Comparison of ENCODE assay signal across 11 cellular contexts in genomic region chr14:68822132-68822651, GRCh38. TPM values are rescaled to one million over a fixed set of nuclear protein-coding genes. Genes with fewer than 3 reads are reported as not detected.
DNase-seq lines count a peak whose midpoint lies in the region; ATAC-seq and TF ChIP-seq lines count a peak whose summit lies in the region.
"Had no signal": no experiment of that assay in that cellular context is flagged by ENCODE, and none has a peak within 500 bp of the region (broad histone marks: within the 10 kb centered on the region; RNA-seq: fewer than 3 reads in every experiment).

No MANE protein-coding gene starts in this region.

- no peaks in the 10 kb centered on the region for H3K9me3 Mint-ChIP-seq in CD8-positive, alpha-beta T cell
- H3K9me3 Mint-ChIP-seq in activated B cell treated with CpG ODN at 0.5 μM for 24 hours = no peaks in the 10 kb centered on the region

- TF ChIP-seq CTCF in CD8-positive, alpha-beta T cell (IDR thresholded peaks at IDR 0.05) = no peak
- no peak for TF ChIP-seq CTCF in activated B cell treated with CpG ODN at 0.5 μM for 24 hours (IDR thresholded peaks at IDR 0.05)

- H3K4me1 Mint-ChIP-seq in CD8-positive, alpha-beta T cell (ENCODE audit: low read depth) = peaks cover 40% of the 10 kb centered on the region
- H3K4me1 Mint-ChIP-seq in activated B cell treated with CpG ODN at 0.5 μM for 24 hours = peaks cover 68% of the 10 kb centered on the region

- no peaks in the 10 kb centered on the region for H3K36me3 Mint-ChIP-seq in CD8-positive, alpha-beta T cell
- no peaks in the 10 kb centered on the region for H3K36me3 Mint-ChIP-seq in activated B cell treated with CpG ODN at 0.5 μM for 24 hours (ENCODE audit: low read depth)

- peaks cover 30% of the 10 kb centered on the region for H3K4me1 ChIP-seq in CD8-positive, alpha-beta T cell (ENCODE audit: insufficient read depth, low read length)

- H3K27ac Mint-ChIP-seq in CD8-positive, alpha-beta T cell = peak overlapping the region; percentile 70
- H3K27ac Mint-ChIP-seq in activated B cell treated with CpG ODN at 0.5 μM for 24 hours = peak overlapping the region; percentile 65

- H3K27me3 ChIP-seq in CD8-positive, alpha-beta T cell (ENCODE audit: insufficient read depth, low read length) = no peaks in the 10 kb centered on the region

- H3K36me3 ChIP-seq in CD8-positive, alpha-beta T cell (ENCODE audit: insufficient read depth, low read length) = no peaks in the 10 kb centered on the region

- H3K9me3 ChIP-seq in CD8-positive, alpha-beta T cell (ENCODE audit: low read length) = no peaks in the 10 kb centered on the region

- no peaks in the 10 kb centered on the region for H3K27me3 Mint-ChIP-seq in CD8-positive, alpha-beta T cell (ENCODE audit: low read depth)
- no peaks in the 10 kb centered on the region for H3K27me3 Mint-ChIP-seq in activated B cell treated with CpG ODN at 0.5 μM for 24 hours

- H3K27ac ChIP-seq in CD8-positive, alpha-beta T cell (ENCODE audit: low read depth, low read length) = no peak overlapping the region

- no peak for DNase-seq in CD8-positive, alpha-beta T cell
- no peak for DNase-seq in activated B cell treated with CpG ODN at 0.5 μM for 24 hours
- no peak for DNase-seq in kidney tubule cell (ENCODE audit: low spot score)
- no peak for DNase-seq in hepatic stellate cell (ENCODE audit: low spot score)
- DNase-seq in COLO668 (lab: John Stamatoyannopoulos, UW; ENCODE audit: unreplicated experiment) = no peak
- no peak for DNase-seq in stimulated activated CD4-positive, alpha-beta T cell treated with anti-CD3 and anti-CD28 coated beads, Interleukin-2, amount 100 ng/mL, for 48 hours
- DNase-seq: activated CD4-positive, alpha-beta T cell treated with anti-CD3 and anti-CD28 coated beads for 1 hour; DMS153; left ventricle myocardium superior had no signal

- H3K4me3 Mint-ChIP-seq in CD8-positive, alpha-beta T cell = no peak overlapping the region
- peak overlapping the region; percentile 35 for H3K4me3 Mint-ChIP-seq in activated B cell treated with CpG ODN at 0.5 μM for 24 hours

- CTCF ChIA-PET in CD8-positive, alpha-beta T cell (lab: Charles Lee) = interaction anchor here (1.1 to 15.5 kb wide), 3 partner anchors 22 to 575 kb away, joined by 4 to 384 read pairs (median 262); partner anchors contain the start of gene ZFP36L1
- CTCF ChIA-PET in activated B cell treated with CpG ODN at 0.5 μM for 24 hours (lab: Charles Lee) = interaction anchor here (0.9 to 5.4 kb wide), 2 partner anchors 22 to 888 kb away, joined by 3 to 26 read pairs; no protein-coding TSS in a partner anchor

- no peak for ATAC-seq in CD8-positive, alpha-beta T cell
- ATAC-seq in GM19043 (IDR thresholded peaks at IDR 0.05; ENCODE audit: low read depth, unreplicated experiment) = peak; percentile 69
- peak; percentile 60 for ATAC-seq in HG02970 (IDR thresholded peaks at IDR 0.05; ENCODE audit: low FRiP score, unreplicated experiment)
- peak; percentile 62 for ATAC-seq in activated B cell treated with CpG ODN at 0.5 μM for 24 hours (ENCODE audit: low read depth)
- ATAC-seq: left ventricle myocardium superior had no signal

- POLR2A ChIA-PET in CD8-positive, alpha-beta T cell (lab: Charles Lee) = no interaction called here
- POLR2A ChIA-PET in activated B cell treated with CpG ODN at 0.5 μM for 24 hours (lab: Charles Lee) = interaction anchor here (0.7 to 23.4 kb wide), 3 partner anchors 32 to 1003 kb away, joined by 3 to 2953 read pairs (median 3); partner anchors contain the start of gene ZFP36L1

- intact Hi-C loops in CD8-positive, alpha-beta T cell (cut with DNase I, micrococcal nuclease) = no loop called here
- intact Hi-C loops in activated B cell treated with CpG ODN at 0.5 μM for 24 hours (cut with micrococcal nuclease) = no loop called here

- no peak overlapping the region for H3K4me3 ChIP-seq in CD8-positive, alpha-beta T cell (ENCODE audit: low read depth, low read length)

RNA-seq across cellular contexts. Expression of gene ZFP36L1, which starts 29.3 kb away (rescaled TPM):
- 100 to 1,000 TPM; 241 to 248 TPM for total RNA-seq in CD8-positive, alpha-beta T cell
- total RNA-seq in activated B cell treated with CpG ODN at 0.5 μM for 24 hours = 814 and 884 TPM in 2 replicates
